8 cellular contexts compared by ENCODE assay signal in genomic region chr3:28317438-28318022, GRCh38. TPM values are rescaled to one million over a fixed set of nuclear protein-coding genes. Genes with fewer than 3 reads are reported as not detected.
DNase-seq lines count a peak whose midpoint lies in the region; ATAC-seq and TF ChIP-seq lines count a peak whose summit lies in the region.

No MANE protein-coding gene starts in this region.

- no peak overlapping the region for H3K27ac Mint-ChIP-seq in activated CD4-positive, alpha-beta T cell treated with anti-CD3 and anti-CD28 coated beads for 36 hours

- H3K9me3 Mint-ChIP-seq in activated CD4-positive, alpha-beta T cell treated with anti-CD3 and anti-CD28 coated beads for 36 hours (ENCODE audit: low read depth): no peaks in the 10 kb centered on the region

- H2BK120ac ChIP-seq in mesenchymal stem cell (ENCODE audit: low read depth, low read length): no peak overlapping the region

- H2AFZ ChIP-seq in mesenchymal stem cell (ENCODE audit: low read depth, low read length): no peak overlapping the region

- no peak overlapping the region for H3K4me3 Mint-ChIP-seq in activated CD4-positive, alpha-beta T cell treated with anti-CD3 and anti-CD28 coated beads for 36 hours

- H4K91ac ChIP-seq in mesenchymal stem cell (ENCODE audit: low read length): no peak overlapping the region

- no peak overlapping the region for H2BK12ac ChIP-seq in mesenchymal stem cell (ENCODE audit: low read length in 2 of 2)

- no peak for TF ChIP-seq POLR2A in ovary (IDR thresholded peaks at IDR 0.05)

- no peak overlapping the region for H3K4me2 ChIP-seq in mesenchymal stem cell (ENCODE audit: low read length, poor library complexity, severe bottlenecking)

- peaks cover 4% of the 10 kb centered on the region for H3K4me1 Mint-ChIP-seq in activated CD4-positive, alpha-beta T cell treated with anti-CD3 and anti-CD28 coated beads for 36 hours

- WGBS in mesenchymal stem cell: no CpG with 5 or more reads among the region's 2 CpGs
- WGBS in ovary, 3 donors: 45 to 59% (median 55%) methylated on average over 2 of the region's 2 CpGs

- H3K4me3 ChIP-seq in mesenchymal stem cell (ENCODE audit: insufficient read depth in 1 of 2, low read depth in 1 of 2, low read length in 2 of 2): no peak overlapping the region
- no peak overlapping the region for H3K4me3 ChIP-seq in ovary

- ATAC-seq in activated CD4-positive, alpha-beta T cell treated with anti-CD3 and anti-CD28 coated beads for 36 hours: peak; percentile 93
- ATAC-seq in GM21360 (IDR thresholded peaks at IDR 0.05; ENCODE audit: unreplicated experiment): peak; percentile 87
- peak; percentile 94 for ATAC-seq in HG03469 (IDR thresholded peaks at IDR 0.05; ENCODE audit: unreplicated experiment)

- peaks cover 19% of the 10 kb centered on the region for H3K36me3 Mint-ChIP-seq in activated CD4-positive, alpha-beta T cell treated with anti-CD3 and anti-CD28 coated beads for 36 hours (ENCODE audit: low read depth)

- no peak overlapping the region for H2BK15ac ChIP-seq in mesenchymal stem cell (ENCODE audit: low read depth, poor library complexity, severe bottlenecking)

- POLR2A ChIA-PET in activated CD4-positive, alpha-beta T cell treated with anti-CD3 and anti-CD28 coated beads for 36 hours (lab: Charles Lee): no interaction called here

- H3K9ac ChIP-seq in mesenchymal stem cell (ENCODE audit: low read length): no peak overlapping the region

- peaks cover 0 to 25% of the 10 kb centered on the region in 2 experiments for H3K36me3 ChIP-seq in mesenchymal stem cell (ENCODE audit: control insufficient read depth in 1 of 2, insufficient read depth in 2 of 2, low read depth in 1 of 2, low read length in 2 of 2)
- no peaks in the 10 kb centered on the region for H3K36me3 ChIP-seq in ovary

- DNase-seq in activated CD4-positive, alpha-beta T cell treated with anti-CD3 and anti-CD28 coated beads for 36 hours: peak; percentile 36
- no peak for DNase-seq in activated CD4-positive, alpha-beta T cell treated with anti-CD3 and anti-CD28 coated beads for 1 hour
- DNase-seq in RKO (ENCODE audit: low spot score): peak; percentile 60
- peak; percentile 46 for DNase-seq in cerebellar cortex (ENCODE audit: low spot score)
- DNase-seq in mesenchymal stem cell: peak; percentile 46
- DNase-seq in ovary: no peak

- no peak overlapping the region for H2AK5ac ChIP-seq in mesenchymal stem cell (ENCODE audit: low read length, severe bottlenecking)

- H3K14ac ChIP-seq in mesenchymal stem cell (ENCODE audit: low read length in 2 of 2): no peak overlapping the region

- H4K8ac ChIP-seq in mesenchymal stem cell (ENCODE audit: low read length): no peak overlapping the region

- H3K27ac ChIP-seq in mesenchymal stem cell (ENCODE audit: low read length, poor library complexity, severe bottlenecking): no peak overlapping the region
- no peak overlapping the region for H3K27ac ChIP-seq in ovary

- TF ChIP-seq CTCF in ovary (IDR thresholded peaks at IDR 0.05): peak in 1 of 3 donors; percentile 20

- no peak overlapping the region for H2BK5ac ChIP-seq in mesenchymal stem cell (ENCODE audit: low read depth, low read length, poor library complexity, severe bottlenecking)

- peaks cover 6% of the 10 kb centered on the region for H3K79me1 ChIP-seq in mesenchymal stem cell (replicated peaks; ENCODE audit: low read length, poor library complexity, severe bottlenecking)

- H3K9me3 ChIP-seq in mesenchymal stem cell (ENCODE audit: control insufficient read depth, low read length) (no peaks in the 10 kb centered on the region), ovary (no peaks in the 10 kb centered on the region)

- H3K4me1 ChIP-seq in mesenchymal stem cell (ENCODE audit: control insufficient read depth, insufficient read depth, low read depth, low read length): no peaks in the 10 kb centered on the region
- no peaks in the 10 kb centered on the region for H3K4me1 ChIP-seq in ovary (ENCODE audit: insufficient read depth)

- H3K27me3 ChIP-seq in mesenchymal stem cell (ENCODE audit: control insufficient read depth in 1 of 2, insufficient read depth in 1 of 2, low read length in 2 of 2) (no peaks in the 10 kb centered on the region), ovary (no peaks in the 10 kb centered on the region)

- no peak for TF ChIP-seq EP300 in ovary (IDR thresholded peaks at IDR 0.05)

- CTCF ChIA-PET in activated CD4-positive, alpha-beta T cell treated with anti-CD3 and anti-CD28 coated beads for 36 hours (lab: Charles Lee): interaction anchor here (0.5 to 2.2 kb wide), 10 partner anchors 9 to 1183 kb away, joined by 3 to 25 read pairs (median 3); no protein-coding TSS in a partner anchor

- intact Hi-C loops in activated CD4-positive, alpha-beta T cell treated with anti-CD3 and anti-CD28 coated beads for 36 hours (cut with DNase I, micrococcal nuclease): loop anchor here in 1 of 2 experiments (1.0 kb wide), 1 partner anchor 9 kb away; no protein-coding TSS in a partner anchor
- intact Hi-C loops in ovary (cut with DNase I): loop anchor here in 1 of 4 donors (5.0 kb wide), 1 partner anchor 615 kb away; no protein-coding TSS in a partner anchor

- H3K18ac ChIP-seq in mesenchymal stem cell (ENCODE audit: low read depth in 1 of 2, low read length in 2 of 2): no peak overlapping the region

- H3K27me3 Mint-ChIP-seq in activated CD4-positive, alpha-beta T cell treated with anti-CD3 and anti-CD28 coated beads for 36 hours: no peaks in the 10 kb centered on the region

- no peak overlapping the region for H3K23ac ChIP-seq in mesenchymal stem cell (ENCODE audit: low read length in 2 of 2)

- H3K4ac ChIP-seq in mesenchymal stem cell (ENCODE audit: low read depth in 1 of 2, low read length in 2 of 2): no peak overlapping the region

RNA-seq across cellular contexts. Expression of gene ZCWPW2, which starts 31.0 kb away (rescaled TPM):
- total RNA-seq in activated CD4-positive, alpha-beta T cell treated with anti-CD3 and anti-CD28 coated beads for 36 hours: under 1 TPM; 0.37 to 0.39 TPM
- 0.80 TPM for polyA plus RNA-seq in mesenchymal stem cell (2013, experiment 1 of 2)
- polyA plus RNA-seq in mesenchymal stem cell (2013, experiment 2 of 2): 0.53 TPM
- total RNA-seq in ovary: 1 to 10 TPM; 1.3 to 2.7 (median 2.1) TPM
- 1 to 10 TPM; 1.4 to 1.6 TPM for polyA plus RNA-seq in ovary

RNA-seq across cellular contexts. Expression of gene AZI2, which starts 31.1 kb away (rescaled TPM):
- total RNA-seq in activated CD4-positive, alpha-beta T cell treated with anti-CD3 and anti-CD28 coated beads for 36 hours: 10 to 100 TPM; 52.3 to 78.8 TPM
- polyA plus RNA-seq in mesenchymal stem cell (2013, experiment 1 of 2): 55.9 TPM
- 56.4 TPM for polyA plus RNA-seq in mesenchymal stem cell (2013, experiment 2 of 2)
- 10 to 100 TPM; 32.7 to 72.4 (median 49.5) TPM for total RNA-seq in ovary
- 10 to 100 TPM; 26.3 to 56.2 TPM for polyA plus RNA-seq in ovary

Comparison
In these comparisons a context has a peak if more than half of its experiments do, and no peak if none do; other contexts are left out.
1. DNase-seq: peak in activated CD4-positive, alpha-beta T cell treated with anti-CD3 and anti-CD28 coated beads for 36 hours (single experiment), RKO (single experiment), cerebellar cortex (single experiment) and mesenchymal stem cell (single experiment); none in activated CD4-positive, alpha-beta T cell treated with anti-CD3 and anti-CD28 coated beads for 1 hour (single experiment) and ovary (0 of 5).
2. Peak in every context shown above with its lines, with median percentiles within 50 percentile points of each other: ATAC-seq.